Comparison of ENCODE assay signal across 14 cellular contexts in genomic region chr2:237429761-237430160, GRCh38. TPM values are rescaled to one million over a fixed set of nuclear protein-coding genes. Genes with fewer than 3 reads are reported as not detected.
DNase-seq lines count a peak whose midpoint lies in the region; ATAC-seq, FAIRE-seq and TF ChIP-seq lines count a peak whose summit lies in the region.
"Had no signal": no experiment of that assay in that cellular context is flagged by ENCODE, and none has a peak within 500 bp of the region (broad histone marks: within the 10 kb centered on the region; RNA-seq: fewer than 3 reads in every experiment).

No MANE protein-coding gene starts in this region.

- peak overlapping the region; percentile 99 for H3K27ac ChIP-seq in brain microvascular endothelial cell
- H3K27ac ChIP-seq in thymus (ENCODE audit: low read depth): peak overlapping the region; percentile 44
- H3K27ac ChIP-seq in HepG2 (ENCODE audit: extremely low read length, insufficient read depth, low read length): no peak overlapping the region
- H3K27ac ChIP-seq: epithelial cell of prostate, tibial nerve had no signal

- no peak overlapping the region for H3K9ac ChIP-seq in HepG2 (ENCODE audit: insufficient read depth, low read depth, low read length)

- H3K27me3 Mint-ChIP-seq in activated naive CD4-positive, alpha-beta T cell treated with anti-CD3 and anti-CD28 coated beads, Interleukin-2, amount 10 ng/mL, durations not matched to agents 7 days and 5 days: peaks cover 3% of the 10 kb centered on the region

- H3K4me1 Mint-ChIP-seq in activated naive CD4-positive, alpha-beta T cell treated with anti-CD3 and anti-CD28 coated beads, Interleukin-2, amount 10 ng/mL, durations not matched to agents 7 days and 5 days: peaks cover 83% of the 10 kb centered on the region

- no peak overlapping the region for H3K4me2 ChIP-seq in HepG2 (ENCODE audit: low read depth, low read length)

- TF ChIP-seq CTCF in brain microvascular endothelial cell (IDR thresholded peaks at IDR 0.05; ENCODE audit: low read depth, low read length, missing control alignments): no peak
- no peak for TF ChIP-seq CTCF in HepG2 (CRISPR knock-in tag; IDR thresholded peaks at IDR 0.05)

- H3K9me3 Mint-ChIP-seq in activated naive CD4-positive, alpha-beta T cell treated with anti-CD3 and anti-CD28 coated beads, Interleukin-2, amount 10 ng/mL, durations not matched to agents 7 days and 5 days: no peaks in the 10 kb centered on the region
- H3K9me3 Mint-ChIP-seq: activated naive CD8-positive, alpha-beta T cell treated with anti-CD3 and anti-CD28 coated beads, Interleukin-2, amount 10 ng/mL, durations not matched to agents 7 days and 5 days had no signal

- no peak for TF ChIP-seq RAD21 in HepG2 (CRISPR knock-in tag; IDR thresholded peaks at IDR 0.05)

- POLR2A ChIA-PET in HepG2 (lab: Yijun Ruan, JAX): no interaction called here

- TF ChIP-seq EP300 in HepG2 (IDR thresholded peaks at IDR 0.05; ENCODE audit: low read depth in 2 of 2, low read length in 2 of 2) (no peak), HepG2 (CRISPR knock-in tag; IDR thresholded peaks at IDR 0.05; ENCODE audit: borderline replicate concordance) (no peak)

- FAIRE-seq in RCC 7860 (lab: Jason Lieb, UNC) (no peak), HepG2 (lab: Jason Lieb, UNC) (no peak)
- FAIRE-seq: keratinocyte had no signal

- no TSS peak for BruUV-seq in HepG2 (replicated peaks; lab: Mats Ljungman, UMichigan)

- H3K27me3 ChIP-seq in brain microvascular endothelial cell (replicated peaks) (no peaks in the 10 kb centered on the region), thymus (ENCODE audit: control insufficient read depth, insufficient read depth) (no peaks in the 10 kb centered on the region), HepG2 (ENCODE audit: control insufficient read depth in 1 of 2, insufficient read depth in 2 of 2, low read length in 2 of 2) (peaks cover 2 to 39% of the 10 kb centered on the region in 2 experiments)
- H3K27me3 ChIP-seq: tibial nerve had no signal

- in situ Hi-C loops in brain microvascular endothelial cell (cut with HindIII; ENCODE audit: low pct_ligation_motif_present, low sequenced_read_pairs): no loop called here
- in situ Hi-C loops in HepG2 (cut with HindIII; ENCODE audit: extremely low pct_ligation_motif_present, low pct_unique_long_range_greater_than_20kb): no loop called here

- H3K4me3 Mint-ChIP-seq in activated naive CD4-positive, alpha-beta T cell treated with anti-CD3 and anti-CD28 coated beads, Interleukin-2, amount 10 ng/mL, durations not matched to agents 7 days and 5 days: no peak overlapping the region

- no peaks in the 10 kb centered on the region for H4K20me1 ChIP-seq in HepG2 (ENCODE audit: insufficient read depth, low read length)

- WGBS in thymus: 75% methylated on average over 3 of the region's 3 CpGs
- 6% methylated on average over 3 of the region's 3 CpGs for WGBS in HepG2 (ENCODE audit: low lambda C conversion rate)

- intact Hi-C loops in HepG2 (cut with micrococcal nuclease; ENCODE audit: unreplicated experiment): no loop called here

- no peaks in the 10 kb centered on the region for H3K79me2 ChIP-seq in HepG2 (ENCODE audit: insufficient read depth, low read length)

- DNase-seq in activated naive CD4-positive, alpha-beta T cell treated with anti-CD3 and anti-CD28 coated beads, Interleukin-2, amount 10 ng/mL, durations not matched to agents 7 days and 5 days: peak; percentile 45
- DNase-seq in activated naive CD4-positive, alpha-beta T cell treated with anti-CD3 and anti-CD28 coated beads, Interleukin-2, amount 50 U/mL, for 16 hours: no peak
- DNase-seq in RCC 7860 (ENCODE audit: low spot score) (peak; percentile 17), brain microvascular endothelial cell (peak; percentile 56), HepG2 (ENCODE audit: low spot score) (no peak), AG08395 (ENCODE audit: low spot score) (no peak)
- DNase-seq: activated naive CD8-positive, alpha-beta T cell treated with anti-CD3 and anti-CD28 coated beads, Interleukin-2, amount 10 ng/mL, durations not matched to agents 7 days and 5 days; AML-193; DMS79 had no signal

- H3K36me3 Mint-ChIP-seq in activated naive CD4-positive, alpha-beta T cell treated with anti-CD3 and anti-CD28 coated beads, Interleukin-2, amount 10 ng/mL, durations not matched to agents 7 days and 5 days: peaks cover 3% of the 10 kb centered on the region

- no peak for TF ChIP-seq POLR2A in HepG2 (IDR thresholded peaks at IDR 0.05; ENCODE audit: insufficient read depth in 1 of 2, low read depth in 2 of 2, low read length in 2 of 2)

- H3K9me3 ChIP-seq in thymus (ENCODE audit: control insufficient read depth): no peaks in the 10 kb centered on the region
- no peaks in the 10 kb centered on the region for H3K9me3 ChIP-seq in HepG2 (ENCODE audit: low read length)
- H3K9me3 ChIP-seq: tibial nerve had no signal

- H3K36me3 ChIP-seq in brain microvascular endothelial cell (replicated peaks): no peaks in the 10 kb centered on the region
- H3K36me3 ChIP-seq in thymus (ENCODE audit: control insufficient read depth, insufficient read depth): no peaks in the 10 kb centered on the region
- H3K36me3 ChIP-seq in HepG2 (replicated peaks in 1 of 2; ENCODE audit: control insufficient read depth in 1 of 2, insufficient read depth in 2 of 2, low read length in 2 of 2): no peaks in the 10 kb centered on the region
- H3K36me3 ChIP-seq: tibial nerve had no signal

- H3K4me1 ChIP-seq in thymus (ENCODE audit: control insufficient read depth, insufficient read depth, low read length): peaks cover 57% of the 10 kb centered on the region
- no peaks in the 10 kb centered on the region for H3K4me1 ChIP-seq in HepG2 (ENCODE audit: insufficient read depth, low read length)

- H2AFZ ChIP-seq in HepG2 (ENCODE audit: low read length): no peak overlapping the region

- CTCF ChIA-PET in activated naive CD4-positive, alpha-beta T cell treated with anti-CD3 and anti-CD28 coated beads, Interleukin-2, amount 10 ng/mL, durations not matched to agents 7 days and 5 days (lab: Charles Lee): interaction anchor here (0.9 to 1.7 kb wide), 6 partner anchors 9 to 143 kb away, joined by 3 to 12 read pairs (median 4); partner anchors contain the start of gene COL6A3
- CTCF ChIA-PET in HepG2 (lab: Yijun Ruan, JAX; ENCODE audit: low intra/inter-chr PET ratio, low total read pairs): no interaction called here

- ATAC-seq in GM21737 (IDR thresholded peaks at IDR 0.05; ENCODE audit: unreplicated experiment) (no peak), HepG2 (no peak)

- H3K4me3 ChIP-seq in brain microvascular endothelial cell (ENCODE audit: low read depth, low read length) (no peak overlapping the region), thymus (ENCODE audit: low read length) (no peak overlapping the region), HepG2 (replicated peaks in 1 of 3; ENCODE audit: insufficient read depth in 1 of 3, low read depth in 2 of 3, low read length in 3 of 3) (no peak overlapping the region)
- H3K4me3 ChIP-seq: tibial nerve had no signal

- H3K27ac Mint-ChIP-seq in activated naive CD4-positive, alpha-beta T cell treated with anti-CD3 and anti-CD28 coated beads, Interleukin-2, amount 10 ng/mL, durations not matched to agents 7 days and 5 days: peak overlapping the region; percentile 81
- H3K27ac Mint-ChIP-seq: activated naive CD8-positive, alpha-beta T cell treated with anti-CD3 and anti-CD28 coated beads, Interleukin-2, amount 10 ng/mL, durations not matched to agents 7 days and 5 days had no signal

RNA-seq across cellular contexts. Expression of gene COL6A3, which starts 15.8 kb away (rescaled TPM):
- 36.2 TPM for polyA plus RNA-seq in thymus
- not detected in 2 replicates for total RNA-seq in HepG2 (2016; rRNA removed; fragmentation: Illumina TruSeq; extraction: Trizol)
- total RNA-seq in HepG2 (2016; cell fraction: cytosol; rRNA removed; fragmentation: Illumina TruSeq; extraction: Trizol; ENCODE audit: low read depth): not detected in 2 replicates
- not detected in 2 replicates for total RNA-seq in HepG2 (2016; cell fraction: insoluble cytoplasmic fraction; rRNA removed; fragmentation: Illumina TruSeq; extraction: Trizol)
- not detected in 2 replicates for total RNA-seq in HepG2 (2016; cell fraction: membrane; rRNA removed; fragmentation: Illumina TruSeq; extraction: Trizol)
- total RNA-seq in HepG2 (2016; cell fraction: nucleus; rRNA removed; fragmentation: Illumina TruSeq; extraction: Trizol): not detected in 2 replicates
- polyA plus RNA-seq in HepG2 (2011; rRNA removed): 0.01 and 0.03 TPM in 2 replicates
- polyA plus RNA-seq in HepG2 (2011; cell fraction: cytosol; rRNA removed): under 0.01 and 0.01 TPM in 2 replicates
- polyA plus RNA-seq in HepG2 (2011; cell fraction: nucleus; rRNA removed): 0.10 and 0.12 TPM in 2 replicates
- polyA plus RNA-seq in HepG2 (2012): 0.09 TPM in 1 of 2 replicates, not detected in the other
- polyA plus RNA-seq in HepG2 (2016; cell fraction: cytosol; fragmentation: Illumina TruSeq; extraction: Trizol; ENCODE audit: low read depth): not detected in 2 replicates
- polyA plus RNA-seq in HepG2 (2016; cell fraction: insoluble cytoplasmic fraction; fragmentation: Illumina TruSeq; extraction: Trizol; ENCODE audit: low read depth): not detected in 2 replicates
- polyA plus RNA-seq in HepG2 (2016; cell fraction: membrane; fragmentation: Illumina TruSeq; extraction: Trizol; ENCODE audit: low read depth): not detected in 2 replicates
- polyA plus RNA-seq in HepG2 (2016; cell fraction: nucleus; fragmentation: Illumina TruSeq; extraction: Trizol; ENCODE audit: insufficient read depth, low read depth): not detected in 2 replicates
- polyA minus RNA-seq in HepG2 (2011; rRNA and poly(A)+ RNA removed; ENCODE audit: low replicate concordance): 0.02 and 0.06 TPM in 2 replicates
- not detected in 2 replicates for polyA minus RNA-seq in HepG2 (2011; cell fraction: cytosol; rRNA and poly(A)+ RNA removed)
- under 0.01 TPM in 1 of 2 replicates, not detected in the other for polyA minus RNA-seq in HepG2 (2011; cell fraction: nucleus; rRNA and poly(A)+ RNA removed)
- polyA plus RNA-seq: keratinocyte had no signal

RNA-seq across cellular contexts. Expression of gene MLPH, which starts 57.3 kb away (rescaled TPM):
- 2.4 TPM for polyA plus RNA-seq in thymus
- total RNA-seq in HepG2 (2016; rRNA removed; fragmentation: Illumina TruSeq; extraction: Trizol): not detected in 2 replicates
- not detected in 2 replicates for total RNA-seq in HepG2 (2016; cell fraction: cytosol; rRNA removed; fragmentation: Illumina TruSeq; extraction: Trizol; ENCODE audit: low read depth)
- not detected in 2 replicates for total RNA-seq in HepG2 (2016; cell fraction: insoluble cytoplasmic fraction; rRNA removed; fragmentation: Illumina TruSeq; extraction: Trizol)
- not detected in 2 replicates for total RNA-seq in HepG2 (2016; cell fraction: membrane; rRNA removed; fragmentation: Illumina TruSeq; extraction: Trizol)
- not detected in 2 replicates for total RNA-seq in HepG2 (2016; cell fraction: nucleus; rRNA removed; fragmentation: Illumina TruSeq; extraction: Trizol)
- polyA plus RNA-seq in HepG2 (2011; rRNA removed): 0.12 and 0.27 TPM in 2 replicates
- 0.10 TPM in 1 of 2 replicates, not detected in the other for polyA plus RNA-seq in HepG2 (2011; cell fraction: cytosol; rRNA removed)
- polyA plus RNA-seq in HepG2 (2011; cell fraction: nucleus; rRNA removed): 0.88 and 1.00 TPM in 2 replicates
- polyA plus RNA-seq in HepG2 (2012): 0.17 and 0.28 TPM in 2 replicates
- polyA plus RNA-seq in HepG2 (2016; cell fraction: cytosol; fragmentation: Illumina TruSeq; extraction: Trizol; ENCODE audit: low read depth): not detected in 2 replicates
- polyA plus RNA-seq in HepG2 (2016; cell fraction: insoluble cytoplasmic fraction; fragmentation: Illumina TruSeq; extraction: Trizol; ENCODE audit: low read depth): not detected in 2 replicates
- not detected in 2 replicates for polyA plus RNA-seq in HepG2 (2016; cell fraction: membrane; fragmentation: Illumina TruSeq; extraction: Trizol; ENCODE audit: low read depth)
- not detected in 2 replicates for polyA plus RNA-seq in HepG2 (2016; cell fraction: nucleus; fragmentation: Illumina TruSeq; extraction: Trizol; ENCODE audit: insufficient read depth, low read depth)
- polyA minus RNA-seq in HepG2 (2011; rRNA and poly(A)+ RNA removed; ENCODE audit: low replicate concordance): 1.0 TPM in 1 of 2 replicates, not detected in the other
- polyA minus RNA-seq in HepG2 (2011; cell fraction: cytosol; rRNA and poly(A)+ RNA removed): not detected in 2 replicates
- not detected in 2 replicates for polyA minus RNA-seq in HepG2 (2011; cell fraction: nucleus; rRNA and poly(A)+ RNA removed)
- total RNA-seq: activated naive CD8-positive, alpha-beta T cell treated with anti-CD3 and anti-CD28 coated beads, Interleukin-2, amount 10 ng/mL, durations not matched to agents 7 days and 5 days had no signal

Comparison
In these comparisons a context has a peak if more than half of its experiments do, and no peak if none do; other contexts are left out.
1. DNase-seq: peak in activated naive CD4-positive, alpha-beta T cell treated with anti-CD3 and anti-CD28 coated beads, Interleukin-2, amount 10 ng/mL, durations not matched to agents 7 days and 5 days (single experiment), RCC 7860 (single experiment) and brain microvascular endothelial cell (single experiment); none in activated naive CD4-positive, alpha-beta T cell treated with anti-CD3 and anti-CD28 coated beads, Interleukin-2, amount 50 U/mL, for 16 hours (single experiment), HepG2 (single experiment) and AG08395 (single experiment).
2. RNA of gene COL6A3, which starts 15.8 kb away (polyA plus RNA-seq): 36.2 TPM in thymus (single experiment); under 0.01 to 0.12 TPM in HepG2; every median in the first group is over 10 times any median in the second.